In genomic region chr5:133994297-133994989, GRCh38 we compare ENCODE assay signal across 18 cellular contexts. TPM values are rescaled to one million over a fixed set of nuclear protein-coding genes. Genes with fewer than 3 reads are reported as not detected.
A peak's percentile ranks its signal among the peaks of the same experiment; 100 is the strongest.
DNase-seq lines count a peak whose midpoint lies in the region; ATAC-seq, FAIRE-seq and TF ChIP-seq lines count a peak whose summit lies in the region.
"Had no signal": no experiment of that assay in that cellular context is flagged by ENCODE, and none has a peak within 500 bp of the region (broad histone marks: within the 10 kb centered on the region; RNA-seq: fewer than 3 reads in every experiment).

No MANE protein-coding gene starts in this region.

- no peaks in the 10 kb centered on the region for H3K9me3 Mint-ChIP-seq in MCF 10A (ENCODE audit: unreplicated experiment)
- no peaks in the 10 kb centered on the region for H3K9me3 Mint-ChIP-seq in astrocyte (ENCODE audit: unreplicated experiment)

- ATAC-seq in GM18909 (IDR thresholded peaks at IDR 0.05; ENCODE audit: poor library complexity, unreplicated experiment) = no peak
- no peak for ATAC-seq in GM21737 (IDR thresholded peaks at IDR 0.05; ENCODE audit: unreplicated experiment)

- H2AFZ ChIP-seq in mammary epithelial cell (ENCODE audit: low read depth, low read length) (no peak overlapping the region), astrocyte (ENCODE audit: low read depth, low read length) (no peak overlapping the region)

- H3K27ac Mint-ChIP-seq in MCF 10A (ENCODE audit: low read depth, unreplicated experiment) (peak overlapping the region; percentile 20), astrocyte (ENCODE audit: unreplicated experiment) (no peak overlapping the region)

- TF ChIP-seq CTCF in MCF 10A (IDR thresholded peaks at IDR 0.05; ENCODE audit: unreplicated experiment) = no peak
- TF ChIP-seq CTCF in mammary epithelial cell (conservative IDR thresholded peaks at IDR 0.05 in 1 of 2, IDR thresholded peaks at IDR 0.05 in 1 of 2; ENCODE audit: extremely low read depth in 1 of 2, insufficient read depth in 1 of 2, low read depth in 1 of 2, low read length in 2 of 2) = no peak
- TF ChIP-seq CTCF in astrocyte (IDR thresholded peaks at IDR 0.05; ENCODE audit: insufficient read depth, low read depth, low read length) = no peak
- TF ChIP-seq CTCF in stomach (IDR thresholded peaks at IDR 0.05) = no peak
- no peak for TF ChIP-seq CTCF in testis (IDR thresholded peaks at IDR 0.05)

- TF ChIP-seq EP300 in stomach (IDR thresholded peaks at IDR 0.05) = no peak

- H3K4me3 Mint-ChIP-seq in MCF 10A (ENCODE audit: unreplicated experiment) = no peak overlapping the region
- peak overlapping the region; percentile 24 for H3K4me3 Mint-ChIP-seq in astrocyte (ENCODE audit: unreplicated experiment)

- H3K27me3 Mint-ChIP-seq in MCF 10A (ENCODE audit: insufficient read depth, unreplicated experiment) = no peaks in the 10 kb centered on the region
- no peaks in the 10 kb centered on the region for H3K27me3 Mint-ChIP-seq in astrocyte (ENCODE audit: low read depth, unreplicated experiment)

- dilution Hi-C loops in mammary epithelial cell (cut with HindIII; ENCODE audit: low sequenced_read_pairs) = no loop called here

- intact Hi-C loops in MCF 10A (cut with micrococcal nuclease) = no loop called here
- intact Hi-C loops in mammary epithelial cell (cut with micrococcal nuclease) = no loop called here
- intact Hi-C loops in stomach (cut with DNase I; ENCODE audit: low total_unique reads) = no loop called here
- intact Hi-C loops in testis (cut with DNase I; ENCODE audit: low total_unique reads) = no loop called here

- H3K27ac ChIP-seq in mammary epithelial cell (ENCODE audit: insufficient read depth, low read depth, low read length) = no peak overlapping the region
- H3K27ac ChIP-seq in astrocyte (ENCODE audit: low read depth, low read length) = no peak overlapping the region
- peak overlapping the region; percentile 29 for H3K27ac ChIP-seq in mesodermal cell (ENCODE audit: low read depth, low read length, severe bottlenecking)
- peak overlapping the region in 4 of 5 donors; percentile 9 to 56 (median 19) for H3K27ac ChIP-seq in stomach
- peak overlapping the region in 1 of 2 donors; percentile 62 for H3K27ac ChIP-seq in testis
- H3K27ac ChIP-seq: HL-60, prostate gland had no signal

- H3K4me2 ChIP-seq in mammary epithelial cell (ENCODE audit: insufficient read depth, low read depth, low read length) (no peak overlapping the region), astrocyte (ENCODE audit: low read length) (peak overlapping the region; percentile 45)

- CTCF ChIA-PET in MCF 10A (lab: Yijun Ruan, JAX) (interaction anchor here (0.6 to 7.9 kb wide), 3 partner anchors 11 to 55 kb away, joined by 3 to 79 read pairs (median 4); no protein-coding TSS in a partner anchor), mammary epithelial cell (lab: Charles Lee; ENCODE audit: low non-redundant PET) (no interaction called here)

- H3K36me3 Mint-ChIP-seq in MCF 10A (ENCODE audit: insufficient read depth, unreplicated experiment) (peaks cover 48% of the 10 kb centered on the region), astrocyte (ENCODE audit: low read depth, unreplicated experiment) (peaks cover 2% of the 10 kb centered on the region)

- FAIRE-seq in astrocyte (lab: Jason Lieb, UNC) = no peak
- FAIRE-seq: GM18507, H54 had no signal

- WGBS in mammary epithelial cell (ENCODE audit: low coverage, missing lambda C conversion rate) = 97% methylated on average over 8 of the region's 9 CpGs
- 90 to 93% methylated on average over 3 to 4 of the region's 9 CpGs for WGBS in mesodermal cell (ENCODE audit: insufficient coverage in 2 of 2), 2 experiments
- WGBS in stomach, 5 donors = 61 to 75% (median 71%) methylated on average over 9 of the region's 9 CpGs
- whole genome bisulfite sequencing in testis, 2 donors = 46 to 47% methylated on average over 6 to 9 of the region's 9 CpGs

- H3K79me2 ChIP-seq in mammary epithelial cell (ENCODE audit: insufficient read depth, low read length) (peaks cover 98% of the 10 kb centered on the region), astrocyte (ENCODE audit: insufficient read depth, low read length) (peaks cover 100% of the 10 kb centered on the region)

- H3K9ac ChIP-seq in mammary epithelial cell (ENCODE audit: insufficient read depth, low read length) (no peak overlapping the region), astrocyte (ENCODE audit: low read length) (no peak overlapping the region)

- no peak overlapping the region for H3K4me3 ChIP-seq in mammary epithelial cell (replicated peaks in 1 of 3; ENCODE audit: insufficient read depth in 1 of 3, low read depth in 2 of 3, low read length in 3 of 3)
- H3K4me3 ChIP-seq in astrocyte (ENCODE audit: insufficient read depth, low read depth, low read length) = no peak overlapping the region
- H3K4me3 ChIP-seq in mesodermal cell (ENCODE audit: extremely low read depth, insufficient read depth, low read length, poor library complexity, severe bottlenecking) = no peak overlapping the region
- no peak overlapping the region for H3K4me3 ChIP-seq in stomach
- no peak overlapping the region for H3K4me3 ChIP-seq in testis
- H3K4me3 ChIP-seq: lung, prostate gland had no signal

- peaks cover 17% of the 10 kb centered on the region for H3K4me1 ChIP-seq in mammary epithelial cell (ENCODE audit: insufficient read depth, low read length)
- peaks cover 26% of the 10 kb centered on the region for H3K4me1 ChIP-seq in astrocyte (ENCODE audit: insufficient read depth, low read length)
- H3K4me1 ChIP-seq in mesodermal cell (ENCODE audit: control insufficient read depth, insufficient read depth, low read length, poor library complexity, severe bottlenecking) = peaks cover 30% of the 10 kb centered on the region
- peaks cover 58 to 84% (median 69%) of the 10 kb centered on the region in 4 donors for H3K4me1 ChIP-seq in stomach
- peaks cover 48% of the 10 kb centered on the region for H3K4me1 ChIP-seq in testis

- no peaks in the 10 kb centered on the region for H3K9me3 ChIP-seq in mammary epithelial cell (replicated peaks; ENCODE audit: insufficient read depth, low read length)
- H3K9me3 ChIP-seq in astrocyte (ENCODE audit: insufficient read depth, low read depth, low read length) = no peaks in the 10 kb centered on the region
- H3K9me3 ChIP-seq in mesodermal cell (ENCODE audit: control insufficient read depth, low read length) = no peaks in the 10 kb centered on the region
- no peaks in the 10 kb centered on the region for H3K9me3 ChIP-seq in stomach
- no peaks in the 10 kb centered on the region for H3K9me3 ChIP-seq in testis
- H3K9me3 ChIP-seq: prostate gland had no signal

- DNase-seq in MCF 10A (ENCODE audit: unreplicated experiment) (no peak), mammary epithelial cell (no peak), astrocyte (ENCODE audit: low read depth) (no peak), stomach (no peak), testis (no peak)
- DNase-seq: activated CD4-positive, alpha-beta T cell treated with anti-CD3 and anti-CD28 coated beads, Interleukin-2, amount 50 U/mL, for 4 hours; activated naive CD4-positive, alpha-beta T cell; caudate nucleus; GDM1; stimulated activated CD4-positive, alpha-beta T cell treated with anti-CD3 and anti-CD28 coated beads, Interleukin-2, amount 100 ng/mL, for 24 hours had no signal

- POLR2A ChIA-PET in MCF 10A (lab: Yijun Ruan, JAX) = interaction anchor here (2.0 to 4.9 kb wide), 2 partner anchors 10 to 11 kb away, joined by 7 to 51 read pairs; partner anchors contain the start of gene VDAC1

- H3K27me3 ChIP-seq in mammary epithelial cell (ENCODE audit: insufficient read depth, low read length) (no peaks in the 10 kb centered on the region), astrocyte (ENCODE audit: insufficient read depth, low read length) (no peaks in the 10 kb centered on the region), stomach (no peaks in the 10 kb centered on the region), testis (no peaks in the 10 kb centered on the region)

- H3K36me3 ChIP-seq in mammary epithelial cell (ENCODE audit: insufficient read depth, low read length) (peaks cover 12% of the 10 kb centered on the region), astrocyte (ENCODE audit: insufficient read depth, low read length) (peaks cover 17% of the 10 kb centered on the region), mesodermal cell (ENCODE audit: control insufficient read depth, insufficient read depth, low read length) (peaks cover 45% of the 10 kb centered on the region), stomach (peaks cover 17 to 27% (median 26%) of the 10 kb centered on the region in 4 donors), testis (ENCODE audit: low read depth, missing control alignments) (no peaks in the 10 kb centered on the region)
- H3K36me3 ChIP-seq: prostate gland had no signal

- H3K4me1 Mint-ChIP-seq in MCF 10A (ENCODE audit: insufficient read depth, unreplicated experiment) (peaks cover 40% of the 10 kb centered on the region), astrocyte (ENCODE audit: low read depth, unreplicated experiment) (peaks cover 42% of the 10 kb centered on the region)

- in situ Hi-C loops in mammary epithelial cell (cut with MboI; ENCODE audit: low sequenced_read_pairs in 2 of 2) = no loop called here

- TF ChIP-seq POLR2A in stomach (IDR thresholded peaks at IDR 0.05) (no peak), testis (IDR thresholded peaks at IDR 0.05) (no peak)

- H4K20me1 ChIP-seq in mammary epithelial cell (ENCODE audit: insufficient read depth, low read length) = peaks cover 47% of the 10 kb centered on the region
- peaks cover 95% of the 10 kb centered on the region for H4K20me1 ChIP-seq in astrocyte (ENCODE audit: insufficient read depth, low read length)

- no TSS peak for BruUV-seq in MCF 10A (replicated peaks; lab: Mats Ljungman, UMichigan)
- no TSS peak for BruUV-seq in mammary epithelial cell (replicated peaks; lab: Mats Ljungman, UMichigan)

RNA-seq across cellular contexts. Expression of gene VDAC1, which starts 10.3 kb away (rescaled TPM):
- total RNA-seq in MCF 10A (2022) (262 and 334 TPM in 2 replicates), mammary epithelial cell (100 to 1,000 TPM; 273 to 375 TPM), astrocyte (354 and 364 TPM in 2 replicates), stomach (100 to 1,000 TPM in 3 of 5 donors, 10 to 100 TPM in 2; 55.8 to 307 (median 125) TPM), testis (100 to 1,000 TPM; 127 to 151 TPM)
- polyA plus RNA-seq in mammary epithelial cell (209 TPM), stomach (100 to 1,000 TPM; 134 to 267 (median 183) TPM), testis (ENCODE audit: insufficient read depth, low read depth, low replicate concordance) (88.4 TPM)
- 296 TPM for polyA minus RNA-seq in mammary epithelial cell
- 215 TPM for polyA plus RNA-seq in mesodermal cell (2013, experiment 1 of 2)
- 190 TPM for polyA plus RNA-seq in mesodermal cell (2013, experiment 2 of 2)

RNA-seq across cellular contexts. Expression of gene C5orf15, which starts 26.0 kb away (rescaled TPM):
- total RNA-seq in MCF 10A (2022) (35.1 and 53.2 TPM in 2 replicates), mammary epithelial cell (10 to 100 TPM; 30.0 to 71.3 TPM), astrocyte (88.8 and 91.1 TPM in 2 replicates), stomach (10 to 100 TPM in 4 of 5 donors, 1 to 10 TPM in 1; 2.9 to 77.8 (median 31.2) TPM), testis (10 to 100 TPM; 44.8 to 65.1 TPM)
- polyA plus RNA-seq in mammary epithelial cell (40.0 TPM), stomach (10 to 100 TPM; 16.9 to 18.2 (median 17.7) TPM), testis (ENCODE audit: insufficient read depth, low read depth, low replicate concordance) (62.9 TPM)
- polyA minus RNA-seq in mammary epithelial cell = 4.0 TPM
- 76.5 TPM for polyA plus RNA-seq in mesodermal cell (2013, experiment 1 of 2)
- polyA plus RNA-seq in mesodermal cell (2013, experiment 2 of 2) = 75.7 TPM

Comparison
In these comparisons a context has a peak if more than half of its experiments do, and no peak if none do; other contexts are left out.
1. H3K27ac ChIP-seq: peak in mesodermal cell (single experiment) and stomach (4 of 5); none in mammary epithelial cell (single experiment) and astrocyte (single experiment).